In genomic region chr1:155324717-155325595, GRCh38 we compare ENCODE assay signal across 8 cellular contexts. TPM values are rescaled to one million over a fixed set of nuclear protein-coding genes. Genes with fewer than 3 reads are reported as not detected.
DNase-seq lines count a peak whose midpoint lies in the region; TF ChIP-seq lines count a peak whose summit lies in the region.

No MANE protein-coding gene starts in this region.

- no peak for TF ChIP-seq CTCF in DOHH2 (IDR thresholded peaks at IDR 0.05; ENCODE audit: low read depth, low read length, poor library complexity, severe bottlenecking)

- H3K9me3 ChIP-seq in DOHH2 (ENCODE audit: control insufficient read depth, insufficient read depth, low read length), result no peaks in the 10 kb centered on the region

- H3K36me3 ChIP-seq in DOHH2 (ENCODE audit: control insufficient read depth, low read length), result peaks cover 27% of the 10 kb centered on the region

- peak overlapping the region; percentile 99 for H3K4me3 ChIP-seq in DOHH2 (ENCODE audit: low read length)

- H3K27ac ChIP-seq in DOHH2 (ENCODE audit: low read depth, low read length), result peak overlapping the region; percentile 89
- peak overlapping the region; percentile 97 for H3K27ac ChIP-seq in layer of hippocampus (ENCODE audit: low read depth, low read length)

- peak overlapping the region; percentile 100 for H3K4me2 ChIP-seq in DOHH2 (ENCODE audit: low read length)

- H3K27me3 ChIP-seq in DOHH2 (ENCODE audit: control insufficient read depth, low read length), result no peaks in the 10 kb centered on the region
- no peaks in the 10 kb centered on the region for H3K27me3 ChIP-seq in layer of hippocampus (ENCODE audit: control insufficient read depth, insufficient read depth, low read length)

- peaks cover 10% of the 10 kb centered on the region for H3K79me2 ChIP-seq in DOHH2 (ENCODE audit: control insufficient read depth, low read length)

- H4K20me1 ChIP-seq in DOHH2 (ENCODE audit: control insufficient read depth, insufficient read depth, low read depth, low read length), result 0 out of 2 replicates have a peak, but pooled peaks cover 2% of the 10 kb centered on the region

- DNase-seq in HT1080 (ENCODE audit: low read depth), result peak; percentile 68
- DNase-seq in RKO (ENCODE audit: low spot score), result peak; percentile 82
- DNase-seq in cerebellum (ENCODE audit: low spot score), result peak; percentile 40
- peak; percentile 21 for DNase-seq in stimulated activated naive CD4-positive, alpha-beta T cell treated with Interleukin-2 at 50 U/mL for 16 hours (lab: John Stamatoyannopoulos, UW)
- DNase-seq in NAMALWA (ENCODE audit: low spot score), result no peak
- no peak for DNase-seq in GM19240 (ENCODE audit: insufficient read length, low spot score)

- peaks cover 7% of the 10 kb centered on the region for H3F3A ChIP-seq in DOHH2 (ENCODE audit: control insufficient read depth, insufficient read depth)

- peaks cover 38% of the 10 kb centered on the region for H3K4me1 ChIP-seq in DOHH2 (ENCODE audit: control insufficient read depth, low read length)

- H3K9me2 ChIP-seq in DOHH2 (replicated peaks; ENCODE audit: control insufficient read depth, low read length), result no peaks in the 10 kb centered on the region

RNA-seq across cellular contexts. Expression of gene RUSC1, which starts 4.3 kb away (rescaled TPM):
- total RNA-seq in HT1080 (2014; rRNA removed; shearing (Covaris generic)), result 40.1 and 46.7 TPM in 2 replicates
- polyA plus RNA-seq in HT1080 (2015; cell fraction: cytosol; rRNA removed), result 44.1 and 47.2 TPM in 2 replicates
- 54.9 and 57.1 TPM in 2 replicates for polyA plus RNA-seq in HT1080 (2015; cell fraction: nucleus; rRNA removed)
- total RNA-seq in cerebellum, result 32.0 TPM

RNA-seq across cellular contexts. Expression of gene FDPS, which starts 16.3 kb away (rescaled TPM):
- total RNA-seq in HT1080 (2014; rRNA removed; shearing (Covaris generic)), result 233 and 262 TPM in 2 replicates
- polyA plus RNA-seq in HT1080 (2015; cell fraction: cytosol; rRNA removed), result 177 and 182 TPM in 2 replicates
- 238 and 245 TPM in 2 replicates for polyA plus RNA-seq in HT1080 (2015; cell fraction: nucleus; rRNA removed)
- total RNA-seq in cerebellum, result 65.8 TPM

RNA-seq across cellular contexts. Expression of gene PKLR, which starts 23.7 kb away (rescaled TPM):
- total RNA-seq in HT1080 (2014; rRNA removed; shearing (Covaris generic)), result not detected in 2 replicates
- not detected in 2 replicates for polyA plus RNA-seq in HT1080 (2015; cell fraction: cytosol; rRNA removed)
- polyA plus RNA-seq in HT1080 (2015; cell fraction: nucleus; rRNA removed), result 0.07 TPM in 1 of 2 replicates, not detected in the other
- not detected for total RNA-seq in cerebellum

RNA-seq across cellular contexts. Expression of gene HCN3, which starts 47.7 kb away (rescaled TPM):
- total RNA-seq in HT1080 (2014; rRNA removed; shearing (Covaris generic)), result 0.84 and 1.1 TPM in 2 replicates
- polyA plus RNA-seq in HT1080 (2015; cell fraction: cytosol; rRNA removed), result 0.77 and 1.1 TPM in 2 replicates
- polyA plus RNA-seq in HT1080 (2015; cell fraction: nucleus; rRNA removed), result 7.4 and 9.9 TPM in 2 replicates
- total RNA-seq in cerebellum, result 12.9 TPM

RNA-seq across cellular contexts. Expression of gene CLK2, which starts 51.7 kb away (rescaled TPM):
- 19.1 and 26.0 TPM in 2 replicates for total RNA-seq in HT1080 (2014; rRNA removed; shearing (Covaris generic))
- 19.1 and 20.9 TPM in 2 replicates for polyA plus RNA-seq in HT1080 (2015; cell fraction: cytosol; rRNA removed)
- polyA plus RNA-seq in HT1080 (2015; cell fraction: nucleus; rRNA removed), result 228 and 249 TPM in 2 replicates
- 33.5 TPM for total RNA-seq in cerebellum

Comparison
In these comparisons a context has a peak if more than half of its experiments do, and no peak if none do; other contexts are left out.
1. DNase-seq: peak in HT1080 (single experiment), RKO (single experiment), cerebellum (single experiment) and stimulated activated naive CD4-positive, alpha-beta T cell treated with Interleukin-2 at 50 U/mL for 16 hours (single experiment); none in NAMALWA (single experiment) and GM19240 (single experiment).